Comparison of ENCODE assay signal across 1 cellular context in the genomic region with DNA sequence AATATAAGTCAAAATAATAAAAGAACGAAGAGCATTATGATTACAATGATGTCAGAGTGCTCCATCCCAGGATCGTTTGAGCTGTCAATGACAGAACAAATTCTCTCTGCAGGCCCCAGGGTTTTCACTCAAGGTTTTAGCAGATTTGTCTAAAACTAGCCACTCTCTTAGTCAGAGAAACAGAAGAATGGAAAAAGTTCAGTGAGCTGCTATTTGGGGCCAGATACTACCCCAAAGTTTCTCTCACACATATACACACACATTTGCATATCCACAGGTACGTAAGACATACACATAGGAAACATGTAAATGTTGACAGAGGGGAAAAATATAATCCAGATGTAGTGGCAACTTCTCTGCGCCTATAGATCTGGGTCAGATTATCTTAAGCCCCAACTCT.
TF ChIP-seq lines count a peak whose summit lies in the region.

No MANE protein-coding gene starts in this region.

TF ChIP-seq in GM12878, 131 proteins besides CTCF, POLR2A, EP300 and RAD21 (continued from another document):
- TF ChIP-seq POU2F2 (IDR thresholded peaks at IDR 0.05; ENCODE audit: borderline replicate concordance, low read depth, low read length) = peak; percentile 67; the same call in 1 of the 3 replicates
